ENCODE assay signal across 10 cellular contexts in the genomic region with DNA sequence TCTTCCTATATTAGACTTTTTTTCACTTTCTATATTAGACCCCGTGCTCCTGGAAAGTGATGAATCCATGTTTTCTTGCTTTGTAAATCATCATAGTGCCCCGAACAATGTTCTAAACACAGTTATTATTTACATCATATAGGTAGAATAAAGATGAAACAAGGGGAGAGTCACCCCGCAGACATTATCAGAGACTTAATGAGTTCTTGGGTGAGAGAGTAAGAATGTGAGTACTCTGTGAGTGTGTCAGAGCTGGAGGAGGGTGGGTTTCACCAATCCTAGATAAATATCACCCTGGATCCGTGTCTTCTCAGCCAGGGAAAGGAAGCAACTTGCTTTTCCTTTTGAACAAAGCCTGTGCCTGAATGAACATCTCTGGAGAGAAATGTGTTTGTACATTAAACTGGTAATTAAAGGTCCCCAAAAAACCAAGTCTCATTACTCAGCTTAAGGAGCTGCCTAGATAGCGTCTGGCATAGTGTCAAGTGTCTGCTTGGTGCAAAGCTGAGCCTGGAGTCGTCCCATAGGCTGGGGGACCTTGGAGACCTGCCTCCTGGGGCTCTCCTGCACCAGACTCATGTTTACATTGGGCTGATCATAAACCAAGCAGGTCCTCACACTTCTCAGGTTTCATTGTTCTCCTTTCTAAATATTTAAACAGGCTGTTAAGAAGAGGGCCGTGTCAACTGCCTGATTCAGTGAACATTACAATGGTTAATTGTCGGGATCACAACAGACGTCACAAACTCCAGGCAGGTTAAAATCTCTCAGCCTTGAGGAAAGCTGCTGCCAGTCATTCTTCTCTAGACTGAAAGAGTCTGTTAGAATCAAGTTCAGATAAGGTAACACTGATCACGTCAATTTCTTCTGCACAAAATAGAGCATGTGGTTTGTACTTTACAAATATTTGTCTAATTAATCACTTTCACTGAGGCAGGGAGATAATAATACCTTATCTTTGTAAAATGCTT.
DNase-seq lines count a peak whose midpoint lies in the region; ATAC-seq and TF ChIP-seq lines count a peak whose summit lies in the region.
"Had no signal": no experiment of that assay in that cellular context is flagged by ENCODE, and none has a peak within 500 bp of the region (broad histone marks: within the 10 kb centered on the region; RNA-seq: fewer than 3 reads in every experiment).

No MANE protein-coding gene starts in this region.

- no peak overlapping the region for H3K4me3 ChIP-seq in Caco-2 (ENCODE audit: low read depth, low read length)
- no peak overlapping the region for H3K4me3 ChIP-seq in RWPE2 (ENCODE audit: severe bottlenecking)
- no peak overlapping the region for H3K4me3 ChIP-seq in MG63
- H3K4me3 ChIP-seq: esophagus squamous epithelium had no signal

- ATAC-seq in RWPE2 (ENCODE audit: low read depth) (peak; percentile 91), GM19328 (IDR thresholded peaks at IDR 0.05; ENCODE audit: unreplicated experiment) (no peak)

- TF ChIP-seq CTCF in Caco-2 (IDR thresholded peaks at IDR 0.05; ENCODE audit: insufficient read depth in 1 of 2, low read depth in 1 of 2, low read length in 1 of 2, severe bottlenecking in 1 of 2, unreplicated experiment in 1 of 2) (no peak), RWPE2 (IDR thresholded peaks at IDR 0.05; ENCODE audit: poor library complexity, severe bottlenecking) (no peak), HFFc6 (IDR thresholded peaks at IDR 0.05) (no peak)

- peak overlapping the region; percentile 47 for H3K27ac ChIP-seq in RWPE2 (ENCODE audit: poor library complexity, severe bottlenecking)
- H3K27ac ChIP-seq: esophagus squamous epithelium had no signal

- no TSS peak for BruUV-seq in Caco-2 (replicated peaks; lab: Mats Ljungman, UMichigan)

- POLR2A ChIA-PET in Caco-2 (lab: Charles Lee): no interaction called here

- H3K27ac Mint-ChIP-seq in Caco-2 (ENCODE audit: unreplicated experiment) (no peak overlapping the region), HFFc6 (no peak overlapping the region)

- H3K4me1 Mint-ChIP-seq in Caco-2 (ENCODE audit: low read depth, unreplicated experiment) (peaks cover 12% of the 10 kb centered on the region), HFFc6 (ENCODE audit: low read depth) (no peaks in the 10 kb centered on the region)

- intact Hi-C loops in Caco-2 (cut with micrococcal nuclease; ENCODE audit: unreplicated experiment): loop anchor here (1.0 kb wide), 2 partner anchors 21 to 179 kb away; no protein-coding TSS in a partner anchor

- H3K4me1 ChIP-seq in Caco-2: peaks cover 16% of the 10 kb centered on the region
- peaks cover 19% of the 10 kb centered on the region for H3K4me1 ChIP-seq in RWPE2 (ENCODE audit: insufficient read depth, poor library complexity, severe bottlenecking)

- no peaks in the 10 kb centered on the region for H3K9me3 Mint-ChIP-seq in Caco-2 (ENCODE audit: unreplicated experiment)
- peaks cover 7% of the 10 kb centered on the region; the same call in 1 of the 2 replicates for H3K9me3 Mint-ChIP-seq in HFFc6

- H3K9me3 ChIP-seq in Caco-2 (no peaks in the 10 kb centered on the region), RWPE2 (ENCODE audit: severe bottlenecking) (no peaks in the 10 kb centered on the region), MG63 (no peaks in the 10 kb centered on the region)
- H3K9me3 ChIP-seq: esophagus squamous epithelium had no signal

- H3K4me3 Mint-ChIP-seq in Caco-2 (ENCODE audit: unreplicated experiment) (peak overlapping the region; percentile 39), HFFc6 (no peak overlapping the region)

- H3K36me3 Mint-ChIP-seq in Caco-2 (ENCODE audit: insufficient read depth, unreplicated experiment) (no peaks in the 10 kb centered on the region), HFFc6 (ENCODE audit: low read depth) (no peaks in the 10 kb centered on the region; the same call in 1 of the 2 replicates)

- H3K27me3 Mint-ChIP-seq in Caco-2 (ENCODE audit: insufficient read depth, unreplicated experiment): no peaks in the 10 kb centered on the region
- H3K27me3 Mint-ChIP-seq in HFFc6 (ENCODE audit: insufficient read depth): no peaks in the 10 kb centered on the region

- CTCF ChIA-PET in Caco-2 (lab: Charles Lee): interaction anchor here (0.6 kb wide), 2 partner anchors 132 to 180 kb away, joined by 3 to 7 read pairs; a partner anchor contains a TSS

- H3K27me3 ChIP-seq in Caco-2 (replicated peaks; ENCODE audit: control insufficient read depth, insufficient read depth, low read length): no peaks in the 10 kb centered on the region
- H3K27me3 ChIP-seq in RWPE2 (ENCODE audit: insufficient read depth, poor library complexity, severe bottlenecking): no peaks in the 10 kb centered on the region
- no peaks in the 10 kb centered on the region for H3K27me3 ChIP-seq in MG63
- H3K27me3 ChIP-seq: esophagus squamous epithelium had no signal

- peak; percentile 76 to 80 for DNase-seq in Caco-2
- peak; percentile 97 for DNase-seq in NCI-H1436 (lab: John Stamatoyannopoulos, UW)
- DNase-seq in RWPE2 (ENCODE audit: low spot score): no peak
- DNase-seq in kidney glomerular epithelial cell (lab: John Stamatoyannopoulos, UW): peak; percentile 84
- DNase-seq in MG63: no peak
- no peak for DNase-seq in pons (ENCODE audit: low spot score)
- DNase-seq in HFFc6: no peak
- DNase-seq: C1 segment of cervical spinal cord, esophagus squamous epithelium had no signal

- H3K36me3 ChIP-seq in Caco-2 (ENCODE audit: control insufficient read depth, insufficient read depth, low read length): no peaks in the 10 kb centered on the region
- no peaks in the 10 kb centered on the region for H3K36me3 ChIP-seq in RWPE2 (ENCODE audit: low read depth)
- H3K36me3 ChIP-seq in MG63: no peaks in the 10 kb centered on the region
- H3K36me3 ChIP-seq: esophagus squamous epithelium had no signal

Comparison
In these comparisons a context has a peak if more than half of its experiments do, and no peak if none do; other contexts are left out.
1. DNase-seq: peak in Caco-2 (2 of 2), NCI-H1436 (single experiment) and kidney glomerular epithelial cell (single experiment); none in RWPE2 (single experiment), MG63 (single experiment), pons (single experiment) and HFFc6 (single experiment).